1 cellular context compared by ENCODE assay signal in the genomic region with DNA sequence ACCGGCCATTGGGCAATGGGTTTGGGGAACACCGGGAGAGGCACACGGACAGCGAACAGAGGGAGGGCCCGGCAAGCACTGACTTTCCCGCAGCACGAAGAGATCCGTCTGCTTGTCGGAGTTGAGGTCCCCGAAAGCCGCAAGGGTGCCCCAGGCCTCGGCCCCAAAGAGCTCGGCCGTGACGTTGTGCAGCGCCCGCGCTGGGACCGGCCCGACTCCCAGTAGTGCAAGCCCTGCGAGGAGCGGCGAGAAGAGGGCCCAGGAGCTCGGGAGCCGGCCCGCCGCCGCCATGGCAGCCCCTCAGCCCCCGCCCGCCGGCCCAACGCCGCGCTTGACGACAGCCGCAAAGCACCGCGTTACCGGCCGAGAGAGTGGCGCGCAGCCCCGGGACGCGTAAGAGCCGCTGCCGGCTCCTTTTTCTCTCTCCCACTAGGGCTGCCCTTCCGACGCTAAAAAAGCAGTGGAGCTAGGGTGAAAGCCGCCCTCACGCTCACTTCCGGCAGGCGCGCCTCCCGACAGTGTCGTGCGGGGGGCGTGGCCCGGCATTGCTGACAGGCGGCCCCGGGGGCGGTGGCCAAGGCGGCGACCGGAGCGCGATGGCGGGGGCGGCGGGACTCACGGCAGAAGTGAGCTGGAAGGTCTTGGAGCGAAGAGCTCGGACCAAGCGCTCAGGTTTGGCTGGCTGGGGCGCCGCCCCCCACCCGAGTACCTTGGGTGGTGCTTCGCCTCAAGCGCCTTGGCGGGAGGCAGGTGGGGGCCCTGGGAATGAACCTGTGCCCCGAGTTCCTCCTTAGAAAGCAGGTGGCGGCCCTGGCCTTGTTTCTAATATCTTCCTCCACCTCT.
TF ChIP-seq lines count a peak whose summit lies in the region.

TSS of gene ITFG1 (minus strand) at position 309 of the 843 bp plus-strand sequence. CDS start at position 291, 18 bp downstream.
TSS of gene PHKB (plus strand) at position 577 of the 843 bp plus-strand sequence. CDS start at position 597, 20 bp downstream.

TF ChIP-seq in HepG2, 621 proteins besides CTCF, POLR2A, EP300 and RAD21 (continued from another document and continues in another):
- TF ChIP-seq, protein P1, sequence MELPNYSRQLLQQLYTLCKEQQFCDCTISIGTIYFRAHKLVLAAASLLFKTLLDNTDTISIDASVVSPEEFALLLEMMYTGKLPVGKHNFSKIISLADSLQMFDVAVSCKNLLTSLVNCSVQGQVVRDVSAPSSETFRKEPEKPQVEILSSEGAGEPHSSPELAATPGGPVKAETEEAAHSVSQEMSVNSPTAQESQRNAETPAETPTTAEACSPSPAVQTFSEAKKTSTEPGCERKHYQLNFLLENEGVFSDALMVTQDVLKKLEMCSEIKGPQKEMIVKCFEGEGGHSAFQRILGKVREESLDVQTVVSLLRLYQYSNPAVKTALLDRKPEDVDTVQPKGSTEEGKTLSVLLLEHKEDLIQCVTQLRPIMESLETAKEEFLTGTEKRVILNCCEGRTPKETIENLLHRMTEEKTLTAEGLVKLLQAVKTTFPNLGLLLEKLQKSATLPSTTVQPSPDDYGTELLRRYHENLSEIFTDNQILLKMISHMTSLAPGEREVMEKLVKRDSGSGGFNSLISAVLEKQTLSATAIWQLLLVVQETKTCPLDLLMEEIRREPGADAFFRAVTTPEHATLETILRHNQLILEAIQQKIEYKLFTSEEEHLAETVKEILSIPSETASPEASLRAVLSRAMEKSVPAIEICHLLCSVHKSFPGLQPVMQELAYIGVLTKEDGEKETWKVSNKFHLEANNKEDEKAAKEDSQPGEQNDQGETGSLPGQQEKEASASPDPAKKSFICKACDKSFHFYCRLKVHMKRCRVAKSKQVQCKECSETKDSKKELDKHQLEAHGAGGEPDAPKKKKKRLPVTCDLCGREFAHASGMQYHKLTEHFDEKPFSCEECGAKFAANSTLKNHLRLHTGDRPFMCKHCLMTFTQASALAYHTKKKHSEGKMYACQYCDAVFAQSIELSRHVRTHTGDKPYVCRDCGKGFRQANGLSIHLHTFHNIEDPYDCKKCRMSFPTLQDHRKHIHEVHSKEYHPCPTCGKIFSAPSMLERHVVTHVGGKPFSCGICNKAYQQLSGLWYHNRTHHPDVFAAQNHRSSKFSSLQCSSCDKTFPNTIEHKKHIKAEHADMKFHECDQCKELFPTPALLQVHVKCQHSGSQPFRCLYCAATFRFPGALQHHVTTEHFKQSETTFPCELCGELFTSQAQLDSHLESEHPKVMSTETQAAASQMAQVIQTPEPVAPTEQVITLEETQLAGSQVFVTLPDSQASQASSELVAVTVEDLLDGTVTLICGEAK (IDR thresholded peaks at IDR 0.05) = no peak
- TF ChIP-seq, protein P1 (CRISPR knock-in tag; IDR thresholded peaks at IDR 0.05) = peak; percentile 72; the same call in 1 of the 2 replicates
- TF ChIP-seq ZBTB1 (CRISPR knock-in tag; IDR thresholded peaks at IDR 0.05; ENCODE audit: borderline replicate concordance) (no peak), DR1 (CRISPR knock-in tag; IDR thresholded peaks at IDR 0.05) (peak; percentile 85), ZNF430 (CRISPR knock-in tag; IDR thresholded peaks at IDR 0.05) (peak; percentile 82; the same call in 1 of the 2 replicates), FLYWCH1 (CRISPR knock-in tag; IDR thresholded peaks at IDR 0.05) (no peak), SP1 (IDR thresholded peaks at IDR 0.05) (no peak), SP1 (CRISPR knock-in tag; IDR thresholded peaks at IDR 0.05) (peak; percentile 96), GPN1 (CRISPR knock-in tag; IDR thresholded peaks at IDR 0.05; ENCODE audit: borderline replicate concordance) (0 out of 2 replicates have a peak, but pooled peaks have one; percentile 14), ZNF781 (CRISPR knock-in tag; IDR thresholded peaks at IDR 0.05; ENCODE audit: borderline replicate concordance, not compliant biosample characterization) (no peak), BCL6 (CRISPR knock-in tag; IDR thresholded peaks at IDR 0.05) (peak; percentile 61), MAZ (IDR thresholded peaks at IDR 0.05; ENCODE audit: borderline replicate concordance, low read depth, low read length) (peak; percentile 84; the same call in 1 of the 2 replicates), MAZ (CRISPR knock-in tag; IDR thresholded peaks at IDR 0.05; ENCODE audit: low read depth) (peak; percentile 95), ZNF775 (CRISPR knock-in tag; IDR thresholded peaks at IDR 0.05; ENCODE audit: borderline replicate concordance) (no peak; the same call in 1 of the 2 replicates), KLF16 (CRISPR knock-in tag; IDR thresholded peaks at IDR 0.05) (peak in 1 of 2 experiments; percentile 92; a peak in 2 of 4 replicates), MBD4 (IDR thresholded peaks at IDR 0.05; ENCODE audit: borderline replicate concordance, low read length) (no peak), ZEB1 (IDR thresholded peaks at IDR 0.05; ENCODE audit: insufficient replicate concordance, low read depth) (peak; percentile 25), ZNF292 (CRISPR knock-in tag; IDR thresholded peaks at IDR 0.05; ENCODE audit: borderline replicate concordance, low read depth) (peak; percentile 72), CREM (IDR thresholded peaks at IDR 0.05) (no peak), CREM (CRISPR knock-in tag; IDR thresholded peaks at IDR 0.05) (no peak), RBM39 (IDR thresholded peaks at IDR 0.05; ENCODE audit: low read depth, low read length, poor library complexity, severe bottlenecking) (peak; percentile 88), AHR (CRISPR knock-in tag; IDR thresholded peaks at IDR 0.05) (0 out of 2 replicates have a peak, but pooled peaks have one; percentile 68), HNRNPL (IDR thresholded peaks at IDR 0.05; ENCODE audit: low read depth, low read length) (no peak), PHB2 (IDR thresholded peaks at IDR 0.05; ENCODE audit: partially characterized antibody) (no peak), MAX (IDR thresholded peaks at IDR 0.05) (peak; percentile 15; the same call in 1 of the 2 replicates), ZNF484 (CRISPR knock-in tag; IDR thresholded peaks at IDR 0.05; ENCODE audit: borderline replicate concordance, low read depth) (no peak), GTF2F1 (IDR thresholded peaks at IDR 0.05; ENCODE audit: low read length) (no peak), ZNF788 (CRISPR knock-in tag; IDR thresholded peaks at IDR 0.05; ENCODE audit: borderline replicate concordance) (peak; percentile 92; the same call in 1 of the 2 replicates), KDM5A (IDR thresholded peaks at IDR 0.05; ENCODE audit: borderline replicate concordance, low read length) (peak; percentile 79; the same call in 1 of the 2 replicates), MED13 (CRISPR knock-in tag; IDR thresholded peaks at IDR 0.05) (no peak), IKZF1 (IDR thresholded peaks at IDR 0.05) (no peak), ZNF678 (CRISPR knock-in tag; IDR thresholded peaks at IDR 0.05) (no peak; the same call in 1 of the 2 replicates), GABPA (IDR thresholded peaks at IDR 0.05; ENCODE audit: low read depth, low read length) (peak; percentile 56), GABPA (CRISPR knock-in tag; IDR thresholded peaks at IDR 0.05; ENCODE audit: low read depth) (peak; percentile 83), RFX5 (IDR thresholded peaks at IDR 0.05; ENCODE audit: low read depth, low read length) (0 out of 2 replicates have a peak, but pooled peaks have one; percentile 10), ZBTB7A (CRISPR knock-in tag; IDR thresholded peaks at IDR 0.05) (0 out of 2 replicates have a peak, but pooled peaks have one; percentile 11), ZNF83 (CRISPR knock-in tag; IDR thresholded peaks at IDR 0.05; ENCODE audit: borderline replicate concordance) (peak; percentile 17; the same call in 1 of the 2 replicates), REL (CRISPR knock-in tag; conservative IDR thresholded peaks at IDR 0.05) (0 out of 2 replicates have a peak, but pooled peaks have one; percentile 87), ZNF10 (CRISPR knock-in tag; IDR thresholded peaks at IDR 0.05; ENCODE audit: borderline replicate concordance, low read depth) (no peak), MLLT10 (CRISPR knock-in tag; IDR thresholded peaks at IDR 0.05) (no peak), NBN (conservative IDR thresholded peaks at IDR 0.05) (no peak)
- TF ChIP-seq, protein P2, sequence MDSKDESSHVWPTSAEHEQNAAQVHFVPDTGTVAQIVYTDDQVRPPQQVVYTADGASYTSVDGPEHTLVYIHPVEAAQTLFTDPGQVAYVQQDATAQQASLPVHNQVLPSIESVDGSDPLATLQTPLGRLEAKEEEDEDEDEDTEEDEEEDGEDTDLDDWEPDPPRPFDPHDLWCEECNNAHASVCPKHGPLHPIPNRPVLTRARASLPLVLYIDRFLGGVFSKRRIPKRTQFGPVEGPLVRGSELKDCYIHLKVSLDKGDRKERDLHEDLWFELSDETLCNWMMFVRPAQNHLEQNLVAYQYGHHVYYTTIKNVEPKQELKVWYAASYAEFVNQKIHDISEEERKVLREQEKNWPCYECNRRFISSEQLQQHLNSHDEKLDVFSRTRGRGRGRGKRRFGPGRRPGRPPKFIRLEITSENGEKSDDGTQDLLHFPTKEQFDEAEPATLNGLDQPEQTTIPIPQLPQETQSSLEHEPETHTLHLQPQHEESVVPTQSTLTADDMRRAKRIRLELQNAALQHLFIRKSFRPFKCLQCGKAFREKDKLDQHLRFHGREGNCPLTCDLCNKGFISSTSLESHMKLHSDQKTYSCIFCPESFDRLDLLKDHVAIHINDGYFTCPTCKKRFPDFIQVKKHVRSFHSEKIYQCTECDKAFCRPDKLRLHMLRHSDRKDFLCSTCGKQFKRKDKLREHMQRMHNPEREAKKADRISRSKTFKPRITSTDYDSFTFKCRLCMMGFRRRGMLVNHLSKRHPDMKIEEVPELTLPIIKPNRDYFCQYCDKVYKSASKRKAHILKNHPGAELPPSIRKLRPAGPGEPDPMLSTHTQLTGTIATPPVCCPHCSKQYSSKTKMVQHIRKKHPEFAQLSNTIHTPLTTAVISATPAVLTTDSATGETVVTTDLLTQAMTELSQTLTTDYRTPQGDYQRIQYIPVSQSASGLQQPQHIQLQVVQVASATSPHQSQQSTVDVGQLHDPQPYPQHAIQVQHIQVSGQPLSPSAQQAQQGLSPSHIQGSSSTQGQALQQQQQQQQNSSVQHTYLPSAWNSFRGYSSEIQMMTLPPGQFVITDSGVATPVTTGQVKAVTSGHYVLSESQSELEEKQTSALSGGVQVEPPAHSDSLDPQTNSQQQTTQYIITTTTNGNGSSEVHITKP (CRISPR knock-in tag; IDR thresholded peaks at IDR 0.05; ENCODE audit: low read depth) = no peak
- TF ChIP-seq, protein P3, sequence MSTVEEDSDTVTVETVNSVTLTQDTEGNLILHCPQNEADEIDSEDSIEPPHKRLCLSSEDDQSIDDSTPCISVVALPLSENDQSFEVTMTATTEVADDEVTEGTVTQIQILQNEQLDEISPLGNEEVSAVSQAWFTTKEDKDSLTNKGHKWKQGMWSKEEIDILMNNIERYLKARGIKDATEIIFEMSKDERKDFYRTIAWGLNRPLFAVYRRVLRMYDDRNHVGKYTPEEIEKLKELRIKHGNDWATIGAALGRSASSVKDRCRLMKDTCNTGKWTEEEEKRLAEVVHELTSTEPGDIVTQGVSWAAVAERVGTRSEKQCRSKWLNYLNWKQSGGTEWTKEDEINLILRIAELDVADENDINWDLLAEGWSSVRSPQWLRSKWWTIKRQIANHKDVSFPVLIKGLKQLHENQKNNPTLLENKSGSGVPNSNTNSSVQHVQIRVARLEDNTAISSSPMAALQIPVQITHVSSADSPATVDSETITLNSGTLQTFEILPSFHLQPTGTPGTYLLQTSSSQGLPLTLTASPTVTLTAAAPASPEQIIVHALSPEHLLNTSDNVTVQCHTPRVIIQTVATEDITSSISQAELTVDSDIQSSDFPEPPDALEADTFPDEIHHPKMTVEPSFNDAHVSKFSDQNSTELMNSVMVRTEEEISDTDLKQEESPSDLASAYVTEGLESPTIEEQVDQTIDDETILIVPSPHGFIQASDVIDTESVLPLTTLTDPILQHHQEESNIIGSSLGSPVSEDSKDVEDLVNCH (CRISPR knock-in tag; IDR thresholded peaks at IDR 0.05) = 0 out of 2 replicates have a peak, but pooled peaks have one; percentile 69
- TF ChIP-seq, protein P4, sequence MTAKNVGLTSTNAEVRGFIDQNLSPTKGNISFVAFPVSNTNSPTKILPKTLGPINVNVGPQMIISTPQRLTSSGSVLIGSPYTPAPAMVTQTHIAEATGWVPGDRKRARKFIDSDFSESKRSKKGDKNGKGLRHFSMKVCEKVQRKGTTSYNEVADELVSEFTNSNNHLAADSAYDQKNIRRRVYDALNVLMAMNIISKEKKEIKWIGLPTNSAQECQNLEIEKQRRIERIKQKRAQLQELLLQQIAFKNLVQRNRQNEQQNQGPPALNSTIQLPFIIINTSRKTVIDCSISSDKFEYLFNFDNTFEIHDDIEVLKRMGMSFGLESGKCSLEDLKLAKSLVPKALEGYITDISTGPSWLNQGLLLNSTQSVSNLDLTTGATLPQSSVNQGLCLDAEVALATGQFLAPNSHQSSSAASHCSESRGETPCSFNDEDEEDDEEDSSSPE (CRISPR knock-in tag; IDR thresholded peaks at IDR 0.05) = peak; percentile 72
